In genomic region chrX:100687128-100687527, GRCh38 we compare ENCODE assay signal across 13 cellular contexts. TPM values are rescaled to one million over a fixed set of nuclear protein-coding genes. Genes with fewer than 3 reads are reported as not detected.
DNase-seq lines count a peak whose midpoint lies in the region; ATAC-seq and TF ChIP-seq lines count a peak whose summit lies in the region.
"Had no signal": no experiment of that assay in that cellular context is flagged by ENCODE, and none has a peak within 500 bp of the region (broad histone marks: within the 10 kb centered on the region; RNA-seq: fewer than 3 reads in every experiment).

No MANE protein-coding gene starts in this region.

- H3K4me3 Mint-ChIP-seq in activated T-helper 1 cell treated with anti-CD3 and anti-CD28 coated beads, Interleukin-12 subunit alpha, Interleukin-12 subunit beta, Interleukin-2, Interleukin-4 antibody, amounts not matched to agents 30 ng/mL and 10 ng/mL and 1 ng/mL, durations not matched to agents 14 hours and 24 hours and 36 hours, result no peak overlapping the region

- no peak overlapping the region for H3K27ac Mint-ChIP-seq in activated T-helper 1 cell treated with anti-CD3 and anti-CD28 coated beads, Interleukin-12 subunit alpha, Interleukin-12 subunit beta, Interleukin-2, Interleukin-4 antibody, amounts not matched to agents 30 ng/mL and 10 ng/mL and 1 ng/mL, durations not matched to agents 14 hours and 24 hours and 36 hours

- H3K4me1 ChIP-seq in SJCRH30 (no peaks in the 10 kb centered on the region), gastrocnemius medialis (no peaks in the 10 kb centered on the region)

- no peaks in the 10 kb centered on the region for H3K9me3 Mint-ChIP-seq in activated T-helper 1 cell treated with anti-CD3 and anti-CD28 coated beads, Interleukin-12 subunit alpha, Interleukin-12 subunit beta, Interleukin-2, Interleukin-4 antibody, amounts not matched to agents 30 ng/mL and 10 ng/mL and 1 ng/mL, durations not matched to agents 14 hours and 24 hours and 36 hours

- no peak for TF ChIP-seq CTCF in fibroblast of villous mesenchyme (IDR thresholded peaks at IDR 0.05; ENCODE audit: insufficient read depth, low read depth, low read length)
- no peak for TF ChIP-seq CTCF in gastrocnemius medialis (IDR thresholded peaks at IDR 0.05 in 4 of 5, conservative IDR thresholded peaks at IDR 0.05 in 1 of 5)
- TF ChIP-seq CTCF in foreskin fibroblast (IDR thresholded peaks at IDR 0.05; ENCODE audit: low read depth, low read length), result no peak

- no peaks in the 10 kb centered on the region for H3K27me3 Mint-ChIP-seq in activated T-helper 1 cell treated with anti-CD3 and anti-CD28 coated beads, Interleukin-12 subunit alpha, Interleukin-12 subunit beta, Interleukin-2, Interleukin-4 antibody, amounts not matched to agents 30 ng/mL and 10 ng/mL and 1 ng/mL, durations not matched to agents 14 hours and 24 hours and 36 hours (ENCODE audit: insufficient read depth)

- peaks cover 12% of the 10 kb centered on the region for H3K4me1 Mint-ChIP-seq in activated T-helper 1 cell treated with anti-CD3 and anti-CD28 coated beads, Interleukin-12 subunit alpha, Interleukin-12 subunit beta, Interleukin-2, Interleukin-4 antibody, amounts not matched to agents 30 ng/mL and 10 ng/mL and 1 ng/mL, durations not matched to agents 14 hours and 24 hours and 36 hours (ENCODE audit: low read depth)

- H3K36me3 Mint-ChIP-seq in activated T-helper 1 cell treated with anti-CD3 and anti-CD28 coated beads, Interleukin-12 subunit alpha, Interleukin-12 subunit beta, Interleukin-2, Interleukin-4 antibody, amounts not matched to agents 30 ng/mL and 10 ng/mL and 1 ng/mL, durations not matched to agents 14 hours and 24 hours and 36 hours (ENCODE audit: low read depth), result no peaks in the 10 kb centered on the region

- H3K9me3 ChIP-seq in SJCRH30 (replicated peaks), result no peaks in the 10 kb centered on the region
- H3K9me3 ChIP-seq in gastrocnemius medialis, result no peaks in the 10 kb centered on the region

- no peak for TF ChIP-seq POLR2A in gastrocnemius medialis (IDR thresholded peaks at IDR 0.05)

- H3K36me3 ChIP-seq in SJCRH30 (no peaks in the 10 kb centered on the region), gastrocnemius medialis (no peaks in the 10 kb centered on the region)

- no peak overlapping the region for H3K27ac ChIP-seq in SJCRH30
- H3K27ac ChIP-seq in gastrocnemius medialis, result no peak overlapping the region

- DNase-seq in fibroblast of villous mesenchyme (ENCODE audit: low read depth) (peak; percentile 17), SJCRH30 (no peak), gastrocnemius medialis (no peak), foreskin fibroblast (no peak)
- no peak for DNase-seq in activated T-helper 1 cell treated with anti-CD3 and anti-CD28 coated beads, Interleukin-12 subunit alpha, Interleukin-12 subunit beta, Interleukin-2, Interleukin-4 antibody, amounts not matched to agents 30 ng/mL and 10 ng/mL and 1 ng/mL, durations not matched to agents 14 hours and 24 hours and 36 hours (ENCODE audit: low spot score)
- DNase-seq: central memory CD4-positive, alpha-beta T cell; DMS53; SIG-M5 had no signal

- in situ Hi-C loops in gastrocnemius medialis (cut with MboI; ENCODE audit: low sequenced_read_pairs in 4 of 4), result loop anchor here in 3 of 4 donors (5.0 to 10.0 kb wide), 2 partner anchors 78 to 80 kb away; no protein-coding TSS in a partner anchor

- H3K27me3 ChIP-seq in SJCRH30 (no peaks in the 10 kb centered on the region), gastrocnemius medialis (no peaks in the 10 kb centered on the region)

- ATAC-seq in GM18870 (IDR thresholded peaks at IDR 0.05; ENCODE audit: unreplicated experiment) (peak; percentile 37), GM21526 (IDR thresholded peaks at IDR 0.05; ENCODE audit: low FRiP score, unreplicated experiment) (peak; percentile 38), HG03342 (IDR thresholded peaks at IDR 0.05; ENCODE audit: unreplicated experiment) (peak; percentile 29), gastrocnemius medialis (no peak)

- intact Hi-C loops in activated T-helper 1 cell treated with anti-CD3 and anti-CD28 coated beads, Interleukin-12 subunit alpha, Interleukin-12 subunit beta, Interleukin-2, Interleukin-4 antibody, amounts not matched to agents 30 ng/mL and 10 ng/mL and 1 ng/mL, durations not matched to agents 14 hours and 24 hours and 36 hours (cut with micrococcal nuclease), result loop anchor here (5.0 kb wide), 1 partner anchor 520 kb away; no protein-coding TSS in a partner anchor
- intact Hi-C loops in gastrocnemius medialis (cut with DNase I; ENCODE audit: low total_unique reads), result no loop called here

- H3K4me3 ChIP-seq in fibroblast of villous mesenchyme (ENCODE audit: low read depth, low read length) (no peak overlapping the region), SJCRH30 (no peak overlapping the region), gastrocnemius medialis (no peak overlapping the region), foreskin fibroblast (ENCODE audit: low read depth in 1 of 2, low read length in 2 of 2) (no peak overlapping the region)
- H3K4me3 ChIP-seq: lung had no signal

RNA-seq across cellular contexts. Expression of gene SRPX2, which starts 43.1 kb away (rescaled TPM):
- total RNA-seq in fibroblast of villous mesenchyme, result 44.1 and 66.1 TPM in 2 replicates
- total RNA-seq in activated T-helper 1 cell treated with anti-CD3 and anti-CD28 coated beads, Interleukin-12 subunit alpha, Interleukin-12 subunit beta, Interleukin-2, Interleukin-4 antibody, amounts not matched to agents 30 ng/mL and 10 ng/mL and 1 ng/mL, durations not matched to agents 14 hours and 24 hours and 36 hours, result not detected in 2 replicates
- total RNA-seq in SJCRH30 (2014; rRNA removed; shearing (Covaris generic)), result 0.97 and 1.3 TPM in 2 replicates
- 10 to 100 TPM in 3 of 4 donors, 1 to 10 TPM in 1; 2.4 to 16.6 (median 15.2) TPM for total RNA-seq in gastrocnemius medialis
- total RNA-seq: activated CD8-positive, alpha-beta memory T cell treated with anti-CD3 and anti-CD28 coated beads for 36 hours had no signal

RNA-seq across cellular contexts. Expression of gene SYTL4, which starts 44.8 kb away (rescaled TPM):
- total RNA-seq in fibroblast of villous mesenchyme, result 4.3 and 32.9 TPM in 2 replicates
- total RNA-seq in activated T-helper 1 cell treated with anti-CD3 and anti-CD28 coated beads, Interleukin-12 subunit alpha, Interleukin-12 subunit beta, Interleukin-2, Interleukin-4 antibody, amounts not matched to agents 30 ng/mL and 10 ng/mL and 1 ng/mL, durations not matched to agents 14 hours and 24 hours and 36 hours, result not detected in 2 replicates
- total RNA-seq in SJCRH30 (2014; rRNA removed; shearing (Covaris generic)), result not detected in 2 replicates
- 1 to 10 TPM; 2.5 to 4.0 (median 3.1) TPM for total RNA-seq in gastrocnemius medialis
- total RNA-seq: activated CD8-positive, alpha-beta memory T cell treated with anti-CD3 and anti-CD28 coated beads for 36 hours had no signal

RNA-seq across cellular contexts. Expression of gene TSPAN6, which starts 50.5 kb away (rescaled TPM):
- total RNA-seq in fibroblast of villous mesenchyme, result 30.0 and 44.5 TPM in 2 replicates
- total RNA-seq in activated T-helper 1 cell treated with anti-CD3 and anti-CD28 coated beads, Interleukin-12 subunit alpha, Interleukin-12 subunit beta, Interleukin-2, Interleukin-4 antibody, amounts not matched to agents 30 ng/mL and 10 ng/mL and 1 ng/mL, durations not matched to agents 14 hours and 24 hours and 36 hours, result not detected in 2 replicates
- 58.8 and 61.7 TPM in 2 replicates for total RNA-seq in SJCRH30 (2014; rRNA removed; shearing (Covaris generic))
- total RNA-seq in gastrocnemius medialis, result 1 to 10 TPM; 2.5 to 5.9 (median 3.1) TPM

Comparison
In these comparisons a context has a peak if more than half of its experiments do, and no peak if none do; other contexts are left out.
1. ATAC-seq: peak in GM18870 (single experiment), GM21526 (single experiment) and HG03342 (single experiment); none in gastrocnemius medialis (0 of 2).